ENCODE assay signal across 8 cellular contexts in genomic region chr6:154868143-154868594, GRCh38.
A peak's percentile ranks its signal among the peaks of the same experiment; 100 is the strongest.
DNase-seq lines count a peak whose midpoint lies in the region; ATAC-seq and TF ChIP-seq lines count a peak whose summit lies in the region.

No MANE protein-coding gene starts in this region.

- ATAC-seq in lower lobe of right lung: peak in 1 of 2 donors; percentile 52
- no peak for ATAC-seq in GM18861 (IDR thresholded peaks at IDR 0.05; ENCODE audit: unreplicated experiment)
- ATAC-seq in HG03139 (IDR thresholded peaks at IDR 0.05; ENCODE audit: unreplicated experiment): no peak

- H3K27me3 ChIP-seq in lower lobe of right lung (ENCODE audit: low read depth): no peaks in the 10 kb centered on the region

- no peaks in the 10 kb centered on the region for H3K36me3 ChIP-seq in lower lobe of right lung

- DNase-seq in AG10803 (ENCODE audit: low read depth): peak; percentile 70
- peak; percentile 45 for DNase-seq in NCI-H345 (lab: John Stamatoyannopoulos, UW)
- DNase-seq in cerebellar cortex (ENCODE audit: low spot score): peak; percentile 77
- DNase-seq in lower lobe of right lung: no peak
- no peak for DNase-seq in activated naive CD4-positive, alpha-beta T cell treated with anti-CD3 and anti-CD28 coated beads, Interleukin-2, amount 50 U/mL, for 16 hours

- no peak overlapping the region for H3K27ac ChIP-seq in lower lobe of right lung

- no peaks in the 10 kb centered on the region for H3K4me1 ChIP-seq in lower lobe of right lung

- TF ChIP-seq CTCF in AG10803 (conservative IDR thresholded peaks at IDR 0.05; ENCODE audit: low read length): peak; percentile 79
- peak; percentile 26; the same call in 1 of the 2 replicates for TF ChIP-seq CTCF in GM12875 (IDR thresholded peaks at IDR 0.05; ENCODE audit: borderline replicate concordance, insufficient read depth, low read depth, low read length)
- peak; percentile 66 for TF ChIP-seq CTCF in lower lobe of right lung (IDR thresholded peaks at IDR 0.05)

- no peaks in the 10 kb centered on the region for H3K9me3 ChIP-seq in lower lobe of right lung

- intact Hi-C loops in lower lobe of right lung (cut with DNase I): no loop called here

- no peak overlapping the region for H3K4me3 ChIP-seq in AG10803 (ENCODE audit: low read length)
- H3K4me3 ChIP-seq in GM12875 (ENCODE audit: low read depth, low read length): no peak overlapping the region
- no peak overlapping the region for H3K4me3 ChIP-seq in lower lobe of right lung

Comparison
In these comparisons a context has a peak if more than half of its experiments do, and no peak if none do; other contexts are left out.
1. DNase-seq: peak in AG10803 (single experiment), NCI-H345 (single experiment) and cerebellar cortex (single experiment); none in lower lobe of right lung (single experiment) and activated naive CD4-positive, alpha-beta T cell treated with anti-CD3 and anti-CD28 coated beads, Interleukin-2, amount 50 U/mL, for 16 hours (single experiment).
2. CTCF ChIP-seq: peak in every context shown above with its lines; median percentile 79 in AG10803; 66 in lower lobe of right lung; 26 in GM12875.